23 cellular contexts compared by ENCODE assay signal in the genomic region with DNA sequence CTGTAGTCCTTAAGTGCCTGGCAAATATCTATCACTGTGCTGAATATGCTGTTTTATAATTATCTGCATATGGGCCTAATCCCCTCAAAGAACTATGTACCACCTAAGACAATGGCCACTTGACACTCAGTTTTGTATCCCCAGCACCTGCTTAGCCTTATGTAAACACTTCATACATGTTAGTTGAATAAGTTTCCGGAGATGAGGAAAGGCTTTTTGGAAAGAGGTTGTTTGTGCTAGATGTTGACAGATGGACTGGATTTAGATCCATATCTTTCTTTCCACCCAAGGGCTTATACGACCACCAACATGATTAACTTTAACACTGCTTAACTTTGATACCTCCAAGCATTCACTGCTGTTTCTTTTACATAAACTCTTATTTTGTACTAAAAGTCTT.
DNase-seq lines count a peak whose midpoint lies in the region; ATAC-seq and TF ChIP-seq lines count a peak whose summit lies in the region.
"Had no signal": no experiment of that assay in that cellular context is flagged by ENCODE, and none has a peak within 500 bp of the region (broad histone marks: within the 10 kb centered on the region; RNA-seq: fewer than 3 reads in every experiment).

No MANE protein-coding gene starts in this region.

- no peaks in the 10 kb centered on the region for H3K4me1 Mint-ChIP-seq in activated naive CD4-positive, alpha-beta T cell treated with anti-CD3 and anti-CD28 coated beads, Interleukin-2, amount 50 U/mL, for 24 hours
- no peaks in the 10 kb centered on the region for H3K4me1 Mint-ChIP-seq in activated naive CD4-positive, alpha-beta T cell treated with anti-CD3 and anti-CD28 coated beads, Interleukin-2, amount 10 ng/mL, durations not matched to agents 7 days and 5 days
- H3K4me1 Mint-ChIP-seq in chondrocyte (ENCODE audit: low read depth): no peaks in the 10 kb centered on the region
- H3K4me1 Mint-ChIP-seq: activated naive CD8-positive, alpha-beta T cell treated with anti-CD3 and anti-CD28 coated beads for 36 hours; neural crest cell had no signal

- TF ChIP-seq CTCF in adrenal gland (IDR thresholded peaks at IDR 0.05): no peak
- no peak for TF ChIP-seq CTCF in chondrocyte (IDR thresholded peaks at IDR 0.05)

- 91 to 99% (median 98%) methylated on average over 2 of the region's 2 CpGs for WGBS in adrenal gland, 4 donors

- intact Hi-C loops in adrenal gland (cut with DNase I): no loop called here

- H3K27ac Mint-ChIP-seq in activated naive CD4-positive, alpha-beta T cell treated with anti-CD3 and anti-CD28 coated beads, Interleukin-2, amount 50 U/mL, for 24 hours: peak overlapping the region; percentile 36
- no peak overlapping the region for H3K27ac Mint-ChIP-seq in activated naive CD4-positive, alpha-beta T cell treated with anti-CD3 and anti-CD28 coated beads, Interleukin-2, amount 10 ng/mL, durations not matched to agents 7 days and 5 days
- H3K27ac Mint-ChIP-seq in chondrocyte (ENCODE audit: unreplicated experiment): no peak overlapping the region
- H3K27ac Mint-ChIP-seq: activated naive CD8-positive, alpha-beta T cell treated with anti-CD3 and anti-CD28 coated beads for 36 hours; HFFc6; progenitor cell of endocrine pancreas had no signal

- H3K4me3 ChIP-seq in adrenal gland: no peak overlapping the region
- H3K4me3 ChIP-seq: MG63, Peyer's patch, smooth muscle cell, upper lobe of right lung had no signal

- no peak for ATAC-seq in activated CD4-positive, CD25-positive, alpha-beta regulatory T cell treated with anti-CD3 and anti-CD28 coated beads, Interleukin-2, amount 50 U/mL, for 24 hours
- ATAC-seq: left lobe of liver, upper lobe of right lung had no signal

- peaks cover 0 to 6% of the 10 kb centered on the region in 2 donors for H3K36me3 ChIP-seq in adrenal gland (replicated peaks in 1 of 2)
- H3K36me3 ChIP-seq: MG63 had no signal

- H3K27me3 ChIP-seq in adrenal gland: no peaks in the 10 kb centered on the region
- H3K27me3 ChIP-seq: MG63, Peyer's patch, upper lobe of right lung had no signal

- no peak overlapping the region for H3K4me3 Mint-ChIP-seq in activated naive CD4-positive, alpha-beta T cell treated with anti-CD3 and anti-CD28 coated beads, Interleukin-2, amount 50 U/mL, for 24 hours
- H3K4me3 Mint-ChIP-seq in activated naive CD4-positive, alpha-beta T cell treated with anti-CD3 and anti-CD28 coated beads, Interleukin-2, amount 10 ng/mL, durations not matched to agents 7 days and 5 days: no peak overlapping the region
- no peak overlapping the region for H3K4me3 Mint-ChIP-seq in chondrocyte (ENCODE audit: unreplicated experiment)
- H3K4me3 Mint-ChIP-seq: activated naive CD8-positive, alpha-beta T cell treated with anti-CD3 and anti-CD28 coated beads for 36 hours; HFFc6; neural crest cell had no signal

- no peaks in the 10 kb centered on the region for H3K9me3 ChIP-seq in adrenal gland (replicated peaks in 1 of 3)
- H3K9me3 ChIP-seq: MG63, Peyer's patch, upper lobe of right lung had no signal

- TF ChIP-seq POLR2A in adrenal gland (IDR thresholded peaks at IDR 0.05): no peak

- no peak for DNase-seq in activated naive CD4-positive, alpha-beta T cell treated with anti-CD3 and anti-CD28 coated beads, Interleukin-2, amount 10 ng/mL, durations not matched to agents 7 days and 5 days
- DNase-seq in NCI-H2029 (lab: John Stamatoyannopoulos, UW) (peak; percentile 50), NCI-H748 (lab: John Stamatoyannopoulos, UW; ENCODE audit: unreplicated experiment) (peak; percentile 97), NCI-H1694 treated with DMSO at 0.1 percent for 48 hours (lab: John Stamatoyannopoulos, UW) (no peak), adrenal gland (no peak), chondrocyte (ENCODE audit: low spot score) (no peak)
- DNase-seq: activated CD4-positive, CD25-positive, alpha-beta regulatory T cell treated with anti-CD3 and anti-CD28 coated beads, Interleukin-2, amount 50 U/mL, for 72 hours; activated naive CD8-positive, alpha-beta T cell treated with anti-CD3 and anti-CD28 coated beads for 36 hours; DND-41; HFFc6; MG63; NCI-H526; Peyer's patch; stimulated activated CD4-positive, alpha-beta T cell treated with anti-CD3 and anti-CD28 coated beads, Interleukin-4, amount 100 ng/mL, for 1 hour; upper lobe of right lung had no signal

- H3K27ac ChIP-seq in adrenal gland: no peak overlapping the region
- H3K27ac ChIP-seq: C4-2B, HL-60, Peyer's patch, upper lobe of right lung had no signal

- peaks cover 9% of the 10 kb centered on the region for H3K36me3 Mint-ChIP-seq in activated naive CD4-positive, alpha-beta T cell treated with anti-CD3 and anti-CD28 coated beads, Interleukin-2, amount 50 U/mL, for 24 hours
- H3K36me3 Mint-ChIP-seq in activated naive CD4-positive, alpha-beta T cell treated with anti-CD3 and anti-CD28 coated beads, Interleukin-2, amount 10 ng/mL, durations not matched to agents 7 days and 5 days: peaks cover 19% of the 10 kb centered on the region
- peaks cover 7% of the 10 kb centered on the region for H3K36me3 Mint-ChIP-seq in chondrocyte (ENCODE audit: low read depth)
- H3K36me3 Mint-ChIP-seq: activated naive CD8-positive, alpha-beta T cell treated with anti-CD3 and anti-CD28 coated beads for 36 hours had no signal

- no peaks in the 10 kb centered on the region for H3K9me3 Mint-ChIP-seq in activated naive CD4-positive, alpha-beta T cell treated with anti-CD3 and anti-CD28 coated beads, Interleukin-2, amount 50 U/mL, for 24 hours
- H3K9me3 Mint-ChIP-seq in activated naive CD4-positive, alpha-beta T cell treated with anti-CD3 and anti-CD28 coated beads, Interleukin-2, amount 10 ng/mL, durations not matched to agents 7 days and 5 days: no peaks in the 10 kb centered on the region
- H3K9me3 Mint-ChIP-seq in chondrocyte (ENCODE audit: low read depth): no peaks in the 10 kb centered on the region
- H3K9me3 Mint-ChIP-seq: activated naive CD8-positive, alpha-beta T cell treated with anti-CD3 and anti-CD28 coated beads for 36 hours; HFFc6; neural crest cell had no signal

- CTCF ChIA-PET in activated naive CD4-positive, alpha-beta T cell treated with anti-CD3 and anti-CD28 coated beads, Interleukin-2, amount 10 ng/mL, durations not matched to agents 7 days and 5 days (lab: Charles Lee): no interaction called here

- no peaks in the 10 kb centered on the region for H3K27me3 Mint-ChIP-seq in activated naive CD4-positive, alpha-beta T cell treated with anti-CD3 and anti-CD28 coated beads, Interleukin-2, amount 50 U/mL, for 24 hours
- H3K27me3 Mint-ChIP-seq in activated naive CD4-positive, alpha-beta T cell treated with anti-CD3 and anti-CD28 coated beads, Interleukin-2, amount 10 ng/mL, durations not matched to agents 7 days and 5 days: no peaks in the 10 kb centered on the region
- no peaks in the 10 kb centered on the region for H3K27me3 Mint-ChIP-seq in chondrocyte (ENCODE audit: low read depth)
- H3K27me3 Mint-ChIP-seq: activated naive CD8-positive, alpha-beta T cell treated with anti-CD3 and anti-CD28 coated beads for 36 hours had no signal

- H3K4me1 ChIP-seq in adrenal gland (replicated peaks in 1 of 2): no peaks in the 10 kb centered on the region
- H3K4me1 ChIP-seq: Peyer's patch, upper lobe of right lung had no signal

Comparison
In these comparisons a context has a peak if more than half of its experiments do, and no peak if none do; other contexts are left out.
1. DNase-seq: peak in NCI-H2029 (single experiment) and NCI-H748 (single experiment); none in activated naive CD4-positive, alpha-beta T cell treated with anti-CD3 and anti-CD28 coated beads, Interleukin-2, amount 10 ng/mL, durations not matched to agents 7 days and 5 days (single experiment), NCI-H1694 treated with DMSO at 0.1 percent for 48 hours (single experiment), adrenal gland (0 of 7) and chondrocyte (single experiment).